Comparison of ENCODE assay signal across 22 cellular contexts in the genomic region with DNA sequence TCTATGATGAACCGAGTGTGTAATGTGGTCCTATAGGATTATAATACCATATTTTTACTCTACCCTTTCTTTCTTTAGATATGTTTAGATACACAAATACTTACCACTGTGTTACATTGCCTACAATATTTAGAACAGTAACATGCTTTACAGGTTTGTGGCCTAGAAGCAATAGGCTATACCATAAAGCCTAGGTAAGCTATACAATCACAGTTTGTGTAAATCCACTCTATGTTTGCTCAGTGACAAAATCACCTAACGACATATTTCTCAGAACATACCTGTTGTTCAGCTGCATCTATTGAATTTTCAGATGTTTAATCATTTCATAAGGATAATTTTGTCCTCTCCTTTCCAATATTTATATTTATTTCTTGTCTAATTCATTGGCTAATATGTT. TPM values are rescaled to one million over a fixed set of nuclear protein-coding genes. Genes with fewer than 3 reads are reported as not detected.
DNase-seq lines count a peak whose midpoint lies in the region; ATAC-seq, FAIRE-seq and TF ChIP-seq lines count a peak whose summit lies in the region.
"Had no signal": no experiment of that assay in that cellular context is flagged by ENCODE, and none has a peak within 500 bp of the region (broad histone marks: within the 10 kb centered on the region; RNA-seq: fewer than 3 reads in every experiment).

No MANE protein-coding gene starts in this region.

- H3K36me3 ChIP-seq in right lobe of liver = no peaks in the 10 kb centered on the region
- H3K36me3 ChIP-seq in HepG2 (replicated peaks in 1 of 2; ENCODE audit: control insufficient read depth in 1 of 2, insufficient read depth in 2 of 2, low read length in 2 of 2) = peaks cover 2 to 3% of the 10 kb centered on the region in 2 experiments; a peak in 2 of 5 replicates
- peaks cover 0 to 9% (median 0%) of the 10 kb centered on the region in 4 donors for H3K36me3 ChIP-seq in transverse colon
- H3K36me3 ChIP-seq in BE2C = no peaks in the 10 kb centered on the region
- H3K36me3 ChIP-seq: HAP-1 had no signal

- H3K9me3 ChIP-seq in right lobe of liver (no peaks in the 10 kb centered on the region), HepG2 (ENCODE audit: low read length) (no peaks in the 10 kb centered on the region), transverse colon (no peaks in the 10 kb centered on the region), BE2C (no peaks in the 10 kb centered on the region)
- H3K9me3 ChIP-seq: HAP-1 had no signal

- H2AFZ ChIP-seq in HepG2 (ENCODE audit: low read length) = no peak overlapping the region

- POLR2A ChIA-PET in HepG2 (lab: Yijun Ruan, JAX) = interaction anchor here (1.1 to 1.9 kb wide), 4 partner anchors 18 to 62 kb away, joined by 3 to 8 read pairs (median 6); partner anchors contain the start of gene SOCS6

- no peak for TF ChIP-seq EP300 in HepG2 (IDR thresholded peaks at IDR 0.05; ENCODE audit: low read depth in 2 of 2, low read length in 2 of 2)
- TF ChIP-seq EP300 in HepG2 (CRISPR knock-in tag; IDR thresholded peaks at IDR 0.05; ENCODE audit: borderline replicate concordance) = no peak
- TF ChIP-seq EP300 in transverse colon (IDR thresholded peaks at IDR 0.05; ENCODE audit: low read depth) = no peak

- peaks cover 97% of the 10 kb centered on the region for H3K79me2 ChIP-seq in HepG2 (ENCODE audit: insufficient read depth, low read length)

- no peak overlapping the region for H3K4me2 ChIP-seq in HepG2 (ENCODE audit: low read depth, low read length)

- no TSS peak for BruUV-seq in HepG2 (replicated peaks; lab: Mats Ljungman, UMichigan)

- H3K9ac ChIP-seq in HepG2 (ENCODE audit: insufficient read depth, low read depth, low read length) = no peak overlapping the region

- TF ChIP-seq RAD21 in HepG2 (CRISPR knock-in tag; IDR thresholded peaks at IDR 0.05) = no peak

- no peak for TF ChIP-seq POLR2A in right lobe of liver (IDR thresholded peaks at IDR 0.05)
- no peak for TF ChIP-seq POLR2A in HepG2 (IDR thresholded peaks at IDR 0.05; ENCODE audit: insufficient read depth in 1 of 2, low read depth in 2 of 2, low read length in 2 of 2)
- TF ChIP-seq POLR2A in transverse colon (IDR thresholded peaks at IDR 0.05) = no peak

- WGBS in right lobe of liver (ENCODE audit: insufficient coverage, low coverage, low lambda C conversion rate, missing lambda C conversion rate) = 54% methylated on average over 2 of the region's 2 CpGs
- 67% methylated on average over 2 of the region's 2 CpGs for WGBS in HepG2 (ENCODE audit: low lambda C conversion rate)
- 30 to 53% methylated on average over 2 of the region's 2 CpGs for WGBS in transverse colon (ENCODE audit: low coverage in 1 of 2), 2 donors

- DNase-seq in right lobe of liver (no peak), HepG2 (ENCODE audit: low spot score) (no peak), transverse colon (no peak), urothelium cell line (ENCODE audit: low spot score) (no peak), BE2C (no peak)
- DNase-seq: ACHN; AML-193; C1 segment of cervical spinal cord; Calu3; CD4-positive, alpha-beta memory T cell; COR-L47; DMS153; DND-41; GOT3; HFFc6 had no signal

- H3K4me3 ChIP-seq in right lobe of liver = no peak overlapping the region
- no peak overlapping the region for H3K4me3 ChIP-seq in HepG2 (replicated peaks in 1 of 3; ENCODE audit: insufficient read depth in 1 of 3, low read depth in 2 of 3, low read length in 3 of 3)
- H3K4me3 ChIP-seq in transverse colon = no peak overlapping the region
- no peak overlapping the region for H3K4me3 ChIP-seq in BE2C (ENCODE audit: low read depth, low read length)
- H3K4me3 ChIP-seq: HAP-1 had no signal

- CTCF ChIA-PET in HepG2 (lab: Yijun Ruan, JAX; ENCODE audit: low intra/inter-chr PET ratio, low total read pairs) = no interaction called here

- intact Hi-C loops in right lobe of liver (cut with DNase I) = no loop called here
- intact Hi-C loops in HepG2 (cut with micrococcal nuclease; ENCODE audit: unreplicated experiment) = loop anchor here (5.0 kb wide), 1 partner anchor 118 kb away; no protein-coding TSS in a partner anchor
- intact Hi-C loops in transverse colon (cut with DNase I; ENCODE audit: low total_unique reads) = no loop called here

- H3K4me1 ChIP-seq in right lobe of liver (peaks cover 0 to 30% (median 3%) of the 10 kb centered on the region in 4 donors), HepG2 (ENCODE audit: insufficient read depth, low read length) (peaks cover 59% of the 10 kb centered on the region), transverse colon (peaks cover 9 to 56% (median 29%) of the 10 kb centered on the region in 4 donors), BE2C (no peaks in the 10 kb centered on the region)

- no peaks in the 10 kb centered on the region for H3K27me3 ChIP-seq in right lobe of liver
- no peaks in the 10 kb centered on the region for H3K27me3 ChIP-seq in HepG2 (ENCODE audit: control insufficient read depth in 1 of 2, insufficient read depth in 2 of 2, low read length in 2 of 2)
- no peaks in the 10 kb centered on the region for H3K27me3 ChIP-seq in transverse colon
- no peaks in the 10 kb centered on the region for H3K27me3 ChIP-seq in BE2C

- TF ChIP-seq CTCF in right lobe of liver (IDR thresholded peaks at IDR 0.05) = no peak
- no peak for TF ChIP-seq CTCF in HepG2 (CRISPR knock-in tag; IDR thresholded peaks at IDR 0.05)
- TF ChIP-seq CTCF in transverse colon (IDR thresholded peaks at IDR 0.05) = no peak
- TF ChIP-seq CTCF in BE2C (IDR thresholded peaks at IDR 0.05; ENCODE audit: low read depth, low read length) = no peak

- in situ Hi-C loops in HepG2 (cut with HindIII; ENCODE audit: extremely low pct_ligation_motif_present, low pct_unique_long_range_greater_than_20kb) = no loop called here
- in situ Hi-C loops in transverse colon (cut with MboI; ENCODE audit: low pct_ligation_motif_present in 1 of 4, low pct_unique_long_range_greater_than_20kb in 1 of 4, low sequenced_read_pairs in 3 of 4) = no loop called here

- peaks cover 5% of the 10 kb centered on the region for H4K20me1 ChIP-seq in HepG2 (ENCODE audit: insufficient read depth, low read length)

- H3K27ac ChIP-seq in right lobe of liver = peak overlapping the region in 2 of 3 donors; percentile 32 to 39
- H3K27ac ChIP-seq in HepG2 (ENCODE audit: extremely low read length, insufficient read depth, low read length) = no peak overlapping the region
- peak overlapping the region in 3 of 4 donors; percentile 16 to 46 (median 29) for H3K27ac ChIP-seq in transverse colon
- H3K27ac ChIP-seq: 22Rv1 had no signal

- no peak for FAIRE-seq in HepG2 (lab: Jason Lieb, UNC)
- FAIRE-seq in urothelium cell line (lab: Jason Lieb, UNC) = no peak
- FAIRE-seq: A204.1, G401.6, GM12892, H54 had no signal

- ATAC-seq in right lobe of liver (no peak), HepG2 (no peak), esophagus mucosa (peak; percentile 72)

TF ChIP-seq in HepG2, 621 proteins besides CTCF, POLR2A, EP300 and RAD21 (continues in another document):
- TF ChIP-seq KLF16 (CRISPR knock-in tag; IDR thresholded peaks at IDR 0.05) (no peak), ZNF17 (CRISPR knock-in tag; IDR thresholded peaks at IDR 0.05) (no peak), FIP1L1 (IDR thresholded peaks at IDR 0.05; ENCODE audit: borderline replicate concordance, insufficient read depth, low read depth, low read length) (no peak), ZNF331 (CRISPR knock-in tag; IDR thresholded peaks at IDR 0.05) (no peak), REPIN1 (CRISPR knock-in tag; IDR thresholded peaks at IDR 0.05; ENCODE audit: borderline replicate concordance, low read depth) (no peak), ZNF556 (CRISPR knock-in tag; IDR thresholded peaks at IDR 0.05; ENCODE audit: borderline replicate concordance) (no peak), ZNF713 (CRISPR knock-in tag; IDR thresholded peaks at IDR 0.05) (no peak), RORA (CRISPR knock-in tag; IDR thresholded peaks at IDR 0.05) (no peak), ZNF3 (CRISPR knock-in tag; IDR thresholded peaks at IDR 0.05) (no peak), PHF5A (CRISPR knock-in tag; IDR thresholded peaks at IDR 0.05; ENCODE audit: low read depth, unreplicated experiment) (no peak), ZFP62 (CRISPR knock-in tag; IDR thresholded peaks at IDR 0.05) (no peak), ZNF562 (CRISPR knock-in tag; IDR thresholded peaks at IDR 0.05; ENCODE audit: borderline replicate concordance) (no peak), ZFP90 (CRISPR knock-in tag; IDR thresholded peaks at IDR 0.05; ENCODE audit: borderline replicate concordance) (no peak)
- TF ChIP-seq, protein P1, sequence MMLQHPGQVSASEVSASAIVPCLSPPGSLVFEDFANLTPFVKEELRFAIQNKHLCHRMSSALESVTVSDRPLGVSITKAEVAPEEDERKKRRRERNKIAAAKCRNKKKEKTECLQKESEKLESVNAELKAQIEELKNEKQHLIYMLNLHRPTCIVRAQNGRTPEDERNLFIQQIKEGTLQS (CRISPR knock-in tag; IDR thresholded peaks at IDR 0.05) = no peak

RNA-seq across cellular contexts. Expression of gene SOCS6, which starts 25.5 kb away (rescaled TPM):
- 10 to 100 TPM; 11.7 to 18.0 (median 14.0) TPM for total RNA-seq in right lobe of liver
- 38.3 and 49.0 TPM in 2 replicates for total RNA-seq in HepG2 (2016; rRNA removed; fragmentation: Illumina TruSeq; extraction: Trizol)
- 5.6 and 6.6 TPM in 2 replicates for total RNA-seq in HepG2 (2016; cell fraction: cytosol; rRNA removed; fragmentation: Illumina TruSeq; extraction: Trizol; ENCODE audit: low read depth)
- total RNA-seq in HepG2 (2016; cell fraction: insoluble cytoplasmic fraction; rRNA removed; fragmentation: Illumina TruSeq; extraction: Trizol) = 37.6 and 47.6 TPM in 2 replicates
- total RNA-seq in HepG2 (2016; cell fraction: membrane; rRNA removed; fragmentation: Illumina TruSeq; extraction: Trizol) = 27.3 and 28.4 TPM in 2 replicates
- 30.4 and 31.8 TPM in 2 replicates for total RNA-seq in HepG2 (2016; cell fraction: nucleus; rRNA removed; fragmentation: Illumina TruSeq; extraction: Trizol)
- 16.4 and 18.6 TPM in 2 replicates for polyA plus RNA-seq in HepG2 (2011; rRNA removed)
- polyA plus RNA-seq in HepG2 (2011; cell fraction: cytosol; rRNA removed) = 12.9 and 16.3 TPM in 2 replicates
- polyA plus RNA-seq in HepG2 (2011; cell fraction: nucleus; rRNA removed) = 11.7 and 13.4 TPM in 2 replicates
- 16.0 and 19.4 TPM in 2 replicates for polyA plus RNA-seq in HepG2 (2012)
- 3.9 and 4.2 TPM in 2 replicates for polyA plus RNA-seq in HepG2 (2016; cell fraction: cytosol; fragmentation: Illumina TruSeq; extraction: Trizol; ENCODE audit: low read depth)
- polyA plus RNA-seq in HepG2 (2016; cell fraction: insoluble cytoplasmic fraction; fragmentation: Illumina TruSeq; extraction: Trizol; ENCODE audit: low read depth) = 29.0 and 32.7 TPM in 2 replicates
- 13.0 and 13.4 TPM in 2 replicates for polyA plus RNA-seq in HepG2 (2016; cell fraction: membrane; fragmentation: Illumina TruSeq; extraction: Trizol; ENCODE audit: low read depth)
- 29.4 and 30.4 TPM in 2 replicates for polyA plus RNA-seq in HepG2 (2016; cell fraction: nucleus; fragmentation: Illumina TruSeq; extraction: Trizol; ENCODE audit: insufficient read depth, low read depth)
- polyA minus RNA-seq in HepG2 (2011; rRNA and poly(A)+ RNA removed; ENCODE audit: low replicate concordance) = 25.5 and 66.8 TPM in 2 replicates
- 23.0 and 28.6 TPM in 2 replicates for polyA minus RNA-seq in HepG2 (2011; cell fraction: cytosol; rRNA and poly(A)+ RNA removed)
- 53.8 and 56.2 TPM in 2 replicates for polyA minus RNA-seq in HepG2 (2011; cell fraction: nucleus; rRNA and poly(A)+ RNA removed)
- total RNA-seq in esophagus mucosa = 21.2 TPM
- total RNA-seq in transverse colon = 10 to 100 TPM; 11.5 to 47.8 (median 46.1) TPM
- 8.1 TPM for polyA plus RNA-seq in BE2C (2012; ENCODE audit: insufficient read depth, insufficient read length, low read depth)
